2 cellular contexts compared by ENCODE assay signal in genomic region chr7:151028948-151029501, GRCh38.
TF ChIP-seq lines count a peak whose summit lies in the region.

No MANE protein-coding gene starts in this region.

TF ChIP-seq in SK-N-SH, 30 proteins besides CTCF, POLR2A, EP300 and RAD21:
- TF ChIP-seq PBX3 (IDR thresholded peaks at IDR 0.05): no peak
- TF ChIP-seq MAX (IDR thresholded peaks at IDR 0.05; ENCODE audit: low read depth): peak; percentile 4; the same call in 1 of the 2 replicates

TF ChIP-seq in SK-N-SH treated with all-trans-retinoic acid at 6 μM for 48 hours, 23 proteins besides CTCF, POLR2A, EP300 and RAD21:
- TF ChIP-seq ZC3H10 (CRISPR knock-in tag; IDR thresholded peaks at IDR 0.05): no peak
